In the genomic region with DNA sequence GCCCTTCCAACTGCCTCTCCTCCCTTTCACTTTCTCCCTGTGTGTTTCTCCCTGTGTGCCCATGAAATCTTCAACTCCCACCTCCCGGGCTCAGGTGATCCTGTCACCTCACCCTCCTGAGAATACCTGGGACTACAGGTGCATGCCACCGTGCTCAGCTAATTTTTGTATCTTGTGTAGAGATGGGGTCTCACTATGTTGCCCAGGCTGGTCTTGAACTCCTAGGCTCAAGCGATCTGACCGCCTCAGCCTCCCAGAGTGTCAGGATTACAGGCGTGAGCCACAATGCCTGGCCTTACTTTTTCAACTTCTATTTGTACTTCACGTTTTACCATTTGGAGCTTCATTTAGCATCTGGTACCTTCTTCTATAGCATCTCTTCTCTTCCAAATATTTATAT, we compare ENCODE assay signal across 20 cellular contexts. TPM values are rescaled to one million over a fixed set of nuclear protein-coding genes. Genes with fewer than 3 reads are reported as not detected.
A peak's percentile ranks its signal among the peaks of the same experiment; 100 is the strongest.
DNase-seq lines count a peak whose midpoint lies in the region; ATAC-seq and TF ChIP-seq lines count a peak whose summit lies in the region.
"Had no signal": no experiment of that assay in that cellular context is flagged by ENCODE, and none has a peak within 500 bp of the region (broad histone marks: within the 10 kb centered on the region; RNA-seq: fewer than 3 reads in every experiment).

No MANE protein-coding gene starts in this region.

- TF ChIP-seq CTCF in lower lobe of right lung (IDR thresholded peaks at IDR 0.05) (no peak), Calu3 (IDR thresholded peaks at IDR 0.05; ENCODE audit: unreplicated experiment) (no peak)

- peaks cover 84% of the 10 kb centered on the region for H3K4me1 ChIP-seq in BLaER1
- H3K4me1 ChIP-seq in lower lobe of right lung = peaks cover 26% of the 10 kb centered on the region
- H3K4me1 ChIP-seq: BE2C, SJSA1 had no signal

- H3K27ac ChIP-seq in BLaER1 (peak overlapping the region; percentile 3; the same call in 1 of the 2 replicates), lower lobe of right lung (peak overlapping the region; percentile 42)
- H3K27ac ChIP-seq: neutrophil, SJSA1 had no signal

- CTCF ChIA-PET in activated CD4-positive, alpha-beta memory T cell treated with anti-CD3 and anti-CD28 coated beads, Interleukin-2, amount 10 ng/mL, durations not matched to agents 7 days and 5 days (lab: Charles Lee) = interaction anchor here (0.6 to 7.2 kb wide), 15 partner anchors 8 to 218 kb away, joined by 3 to 114 read pairs (median 4); partner anchors contain the start of gene STAM
- CTCF ChIA-PET in Calu3 (lab: Charles Lee) = interaction anchor here (1.7 kb wide), 1 partner anchor 140 kb away, joined by 4 read pairs; no protein-coding TSS in a partner anchor

- peak overlapping the region; percentile 96 for H3K27ac Mint-ChIP-seq in T-helper 2 cell treated with Interferon-gamma antibody and Interleukin-4, amounts not matched to agents 5 μg/mL and 100 μg/mL, for 36 hours
- H3K27ac Mint-ChIP-seq in activated CD4-positive, alpha-beta memory T cell treated with anti-CD3 and anti-CD28 coated beads, Interleukin-2, amount 10 ng/mL, durations not matched to agents 7 days and 5 days = peak overlapping the region; percentile 92
- no peak overlapping the region for H3K27ac Mint-ChIP-seq in Calu3 (ENCODE audit: unreplicated experiment)
- H3K27ac Mint-ChIP-seq: HFFc6, type B pancreatic cell had no signal

- no peak for ATAC-seq in lower lobe of right lung
- ATAC-seq: HepG2, Panc1 had no signal

- peaks cover 20% of the 10 kb centered on the region for H3K27me3 Mint-ChIP-seq in T-helper 2 cell treated with Interferon-gamma antibody and Interleukin-4, amounts not matched to agents 5 μg/mL and 100 μg/mL, for 36 hours (ENCODE audit: low read depth)
- peaks cover 13% of the 10 kb centered on the region for H3K27me3 Mint-ChIP-seq in activated CD4-positive, alpha-beta memory T cell treated with anti-CD3 and anti-CD28 coated beads, Interleukin-2, amount 10 ng/mL, durations not matched to agents 7 days and 5 days
- peaks cover 39% of the 10 kb centered on the region for H3K27me3 Mint-ChIP-seq in Calu3 (ENCODE audit: unreplicated experiment)

- H3K9me3 ChIP-seq in BLaER1 (no peaks in the 10 kb centered on the region), lower lobe of right lung (no peaks in the 10 kb centered on the region)
- H3K9me3 ChIP-seq: BE2C, neutrophil, SJSA1 had no signal

- POLR2A ChIA-PET in activated CD4-positive, alpha-beta memory T cell treated with anti-CD3 and anti-CD28 coated beads, Interleukin-2, amount 10 ng/mL, durations not matched to agents 7 days and 5 days (lab: Charles Lee) = interaction anchor here (0.8 to 5.4 kb wide), 11 partner anchors 9 to 612 kb away, joined by 3 to 55 read pairs (median 7); partner anchors contain the start of genes RSU1, ST8SIA6, STAM and VIM

- H3K4me1 Mint-ChIP-seq in T-helper 2 cell treated with Interferon-gamma antibody and Interleukin-4, amounts not matched to agents 5 μg/mL and 100 μg/mL, for 36 hours (ENCODE audit: low read depth) = peaks cover 57% of the 10 kb centered on the region
- H3K4me1 Mint-ChIP-seq in activated CD4-positive, alpha-beta memory T cell treated with anti-CD3 and anti-CD28 coated beads, Interleukin-2, amount 10 ng/mL, durations not matched to agents 7 days and 5 days = peaks cover 69% of the 10 kb centered on the region
- H3K4me1 Mint-ChIP-seq in Calu3 (ENCODE audit: low read depth, unreplicated experiment) = peaks cover 16% of the 10 kb centered on the region

- no peaks in the 10 kb centered on the region for H3K27me3 ChIP-seq in BLaER1
- no peaks in the 10 kb centered on the region for H3K27me3 ChIP-seq in lower lobe of right lung (ENCODE audit: low read depth)
- H3K27me3 ChIP-seq: SJSA1 had no signal

- no peaks in the 10 kb centered on the region for H4K20me1 ChIP-seq in BLaER1

- intact Hi-C loops in lower lobe of right lung (cut with DNase I) = no loop called here
- intact Hi-C loops in Calu3 (cut with micrococcal nuclease; ENCODE audit: unreplicated experiment) = no loop called here

- no peak for DNase-seq in T-helper 2 cell treated with Interferon-gamma antibody and Interleukin-4, amounts not matched to agents 5 μg/mL and 100 μg/mL, for 36 hours (ENCODE audit: low spot score)
- DNase-seq in T-helper 2 cell (no peak), lower lobe of right lung (no peak), NCI-H2171 (lab: John Stamatoyannopoulos, UW) (no peak), ACHN (no peak), Calu3 (no peak)
- DNase-seq in activated CD4-positive, alpha-beta memory T cell treated with anti-CD3 and anti-CD28 coated beads, Interleukin-2, amount 10 ng/mL, durations not matched to agents 7 days and 5 days = no peak
- DNase-seq: 8988T, BE2C, DMS153, HFFc6, NCI-H1105, NCI-H2081 treated with DMSO at 0.1 percent for 48 hours, NCI-H446 treated with DMSO at 0.1 percent for 48 hours had no signal

- peak overlapping the region; percentile 36 for H3K9ac ChIP-seq in BLaER1

- peak overlapping the region; percentile 90 for H3K4me2 ChIP-seq in BLaER1

- no peaks in the 10 kb centered on the region for H3K9me3 Mint-ChIP-seq in T-helper 2 cell treated with Interferon-gamma antibody and Interleukin-4, amounts not matched to agents 5 μg/mL and 100 μg/mL, for 36 hours
- no peaks in the 10 kb centered on the region for H3K9me3 Mint-ChIP-seq in activated CD4-positive, alpha-beta memory T cell treated with anti-CD3 and anti-CD28 coated beads, Interleukin-2, amount 10 ng/mL, durations not matched to agents 7 days and 5 days
- no peaks in the 10 kb centered on the region for H3K9me3 Mint-ChIP-seq in Calu3 (ENCODE audit: low read depth, unreplicated experiment)
- H3K9me3 Mint-ChIP-seq: HFFc6, type B pancreatic cell had no signal

- no TSS peak for BruUV-seq in Calu3 (replicated peaks; lab: Mats Ljungman, UMichigan)

- in situ Hi-C loops in ACHN (cut with HindIII; ENCODE audit: low pct_ligation_motif_present, low pct_unique_long_range_greater_than_20kb, low sequenced_read_pairs) = no loop called here

- peak overlapping the region; percentile 49 for H3K4me3 ChIP-seq in BLaER1
- no peak overlapping the region for H3K4me3 ChIP-seq in lower lobe of right lung
- H3K4me3 ChIP-seq: SJSA1 had no signal

- no peaks in the 10 kb centered on the region for H3K36me3 ChIP-seq in BLaER1
- no peaks in the 10 kb centered on the region for H3K36me3 ChIP-seq in lower lobe of right lung
- H3K36me3 ChIP-seq: BE2C, neutrophil, SJSA1 had no signal

- peaks cover 4% of the 10 kb centered on the region for H3K36me3 Mint-ChIP-seq in T-helper 2 cell treated with Interferon-gamma antibody and Interleukin-4, amounts not matched to agents 5 μg/mL and 100 μg/mL, for 36 hours (ENCODE audit: low read depth)
- H3K36me3 Mint-ChIP-seq in activated CD4-positive, alpha-beta memory T cell treated with anti-CD3 and anti-CD28 coated beads, Interleukin-2, amount 10 ng/mL, durations not matched to agents 7 days and 5 days (ENCODE audit: low read depth) = peaks cover 2% of the 10 kb centered on the region
- H3K36me3 Mint-ChIP-seq in Calu3 (ENCODE audit: insufficient read depth, unreplicated experiment) = no peaks in the 10 kb centered on the region
- H3K36me3 Mint-ChIP-seq: type B pancreatic cell had no signal

- H3K4me3 Mint-ChIP-seq in T-helper 2 cell treated with Interferon-gamma antibody and Interleukin-4, amounts not matched to agents 5 μg/mL and 100 μg/mL, for 36 hours = peak overlapping the region; percentile 76
- peak overlapping the region; percentile 52 for H3K4me3 Mint-ChIP-seq in activated CD4-positive, alpha-beta memory T cell treated with anti-CD3 and anti-CD28 coated beads, Interleukin-2, amount 10 ng/mL, durations not matched to agents 7 days and 5 days
- no peak overlapping the region for H3K4me3 Mint-ChIP-seq in Calu3 (ENCODE audit: low read depth, unreplicated experiment)
- H3K4me3 Mint-ChIP-seq: HFFc6, type B pancreatic cell had no signal

RNA-seq across cellular contexts. Expression of gene ST8SIA6, which starts 24.9 kb away (rescaled TPM):
- under 1 TPM; 0.93 to 0.95 TPM for total RNA-seq in activated CD4-positive, alpha-beta memory T cell treated with anti-CD3 and anti-CD28 coated beads, Interleukin-2, amount 10 ng/mL, durations not matched to agents 7 days and 5 days
- total RNA-seq in lower lobe of right lung (12.5 TPM), Calu3 (2022) (0.14 TPM in 1 of 2 replicates, not detected in the other)
- total RNA-seq: HepG2, HFFc6 had no signal
